ENCODE assay signal across 8 cellular contexts in genomic region chr10:102645741-102646609, GRCh38. TPM values are rescaled to one million over a fixed set of nuclear protein-coding genes. Genes with fewer than 3 reads are reported as not detected.
A peak's percentile ranks its signal among the peaks of the same experiment; 100 is the strongest.
DNase-seq lines count a peak whose midpoint lies in the region; ATAC-seq and TF ChIP-seq lines count a peak whose summit lies in the region.

No MANE protein-coding gene starts in this region.

- TF ChIP-seq POLR2A in ovary (IDR thresholded peaks at IDR 0.05), result peak; percentile 87

- no peaks in the 10 kb centered on the region for H3K27me3 Mint-ChIP-seq in activated naive CD4-positive, alpha-beta T cell treated with anti-CD3 and anti-CD28 coated beads for 36 hours (ENCODE audit: low read depth)

- no peak for TF ChIP-seq CTCF in BJ (IDR thresholded peaks at IDR 0.05; ENCODE audit: insufficient read depth, low read depth, low read length)
- TF ChIP-seq CTCF in ovary (IDR thresholded peaks at IDR 0.05), result no peak
- TF ChIP-seq CTCF in tibial artery (IDR thresholded peaks at IDR 0.05), result peak in 1 of 2 experiments; percentile 24

- ATAC-seq in HG03457 (IDR thresholded peaks at IDR 0.05; ENCODE audit: unreplicated experiment), result peak; percentile 25

- 0 to 1% (median 0%) methylated on average over 28 to 29 of the region's 29 CpGs for WGBS in ovary, 3 donors

- H3K4me3 Mint-ChIP-seq in activated naive CD4-positive, alpha-beta T cell treated with anti-CD3 and anti-CD28 coated beads for 36 hours, result peak overlapping the region; percentile 96

- H3K27me3 ChIP-seq in BJ (ENCODE audit: control insufficient read depth, insufficient read depth, low read length), result no peaks in the 10 kb centered on the region
- no peaks in the 10 kb centered on the region for H3K27me3 ChIP-seq in SJSA1 (replicated peaks)
- no peaks in the 10 kb centered on the region for H3K27me3 ChIP-seq in ovary
- H3K27me3 ChIP-seq in tibial artery, result no peaks in the 10 kb centered on the region

- H3K27ac Mint-ChIP-seq in activated naive CD4-positive, alpha-beta T cell treated with anti-CD3 and anti-CD28 coated beads for 36 hours, result peak overlapping the region; percentile 97

- TF ChIP-seq EP300 in ovary (IDR thresholded peaks at IDR 0.05), result peak; percentile 9

- peaks cover 5% of the 10 kb centered on the region for H3K36me3 Mint-ChIP-seq in activated naive CD4-positive, alpha-beta T cell treated with anti-CD3 and anti-CD28 coated beads for 36 hours (ENCODE audit: low read depth)

- peak overlapping the region; percentile 87 for H3K4me3 ChIP-seq in BJ (ENCODE audit: low read depth, low read length)
- H3K4me3 ChIP-seq in SJSA1, result peak overlapping the region; percentile 93
- H3K4me3 ChIP-seq in ovary, result peak overlapping the region; percentile 69
- H3K4me3 ChIP-seq in tibial artery, result peak overlapping the region; percentile 86 to 90

- H3K4me1 ChIP-seq in SJSA1 (replicated peaks), result peaks cover 45% of the 10 kb centered on the region
- H3K4me1 ChIP-seq in ovary (ENCODE audit: insufficient read depth), result peaks cover 28% of the 10 kb centered on the region
- H3K4me1 ChIP-seq in tibial artery, result peaks cover 0 to 49% (median 46%) of the 10 kb centered on the region in 4 donors

- POLR2A ChIA-PET in BJ (lab: Charles Lee), result interaction anchor here (0.5 to 1.4 kb wide), 3 partner anchors 30 to 144 kb away, joined by 4 to 11 read pairs (median 4); partner anchors contain the start of gene ACTR1A

- peak overlapping the region; percentile 86 for H3K27ac ChIP-seq in SJSA1
- peak overlapping the region; percentile 91 to 98 for H3K27ac ChIP-seq in ovary
- H3K27ac ChIP-seq in tibial artery, result peak overlapping the region; percentile 97 to 99

- intact Hi-C loops in activated naive CD4-positive, alpha-beta T cell treated with anti-CD3 and anti-CD28 coated beads for 36 hours (cut with micrococcal nuclease), result loop anchor here (1.0 to 10.0 kb wide), 13 partner anchors 15 to 1291 kb away; partner anchors contain the start of genes ACTR1A, ARL3, BTRC and C10orf95
- intact Hi-C loops in ovary (cut with DNase I), result loop anchor here in 3 of 4 donors (2.0 to 10.0 kb wide), 3 partner anchors 66 to 69 kb away; partner anchors contain the start of genes ARL3 (in 3 of the 3) and SFXN2 (in 3 of the 3)
- intact Hi-C loops in tibial artery (cut with DNase I; ENCODE audit: low total_unique reads), result loop anchor here (5.0 kb wide), 1 partner anchor 66 kb away; the partner anchor contains the start of genes ARL3 and SFXN2

- no peaks in the 10 kb centered on the region for H3K9me3 ChIP-seq in SJSA1 (replicated peaks)
- H3K9me3 ChIP-seq in ovary, result no peaks in the 10 kb centered on the region
- H3K9me3 ChIP-seq in tibial artery, result no peaks in the 10 kb centered on the region

- H3K9me3 Mint-ChIP-seq in activated naive CD4-positive, alpha-beta T cell treated with anti-CD3 and anti-CD28 coated beads for 36 hours, result no peaks in the 10 kb centered on the region

- CTCF ChIA-PET in BJ (lab: Yijun Ruan, JAX), result interaction anchor here (0.8 to 3.5 kb wide), 12 partner anchors 18 to 144 kb away, joined by 3 to 24 read pairs (median 6); partner anchors contain the start of genes ACTR1A and ARL3
- CTCF ChIA-PET in activated naive CD4-positive, alpha-beta T cell treated with anti-CD3 and anti-CD28 coated beads for 36 hours (lab: Charles Lee), result interaction anchor here (0.7 to 3.0 kb wide), 6 partner anchors 9 to 31 kb away, joined by 3 to 10 read pairs (median 4); no protein-coding TSS in a partner anchor

- peak; percentile 93 for DNase-seq in BJ (ENCODE audit: low read depth)
- peak; percentile 72 for DNase-seq in GM19238 (ENCODE audit: insufficient read length, low spot score)
- DNase-seq in SJSA1 (ENCODE audit: low read depth in 1 of 2, low spot score in 2 of 2), result peak; percentile 95 to 97
- peak; percentile 84 for DNase-seq in activated naive CD4-positive, alpha-beta T cell treated with anti-CD3 and anti-CD28 coated beads for 36 hours
- peak; percentile 78 for DNase-seq in glomerular visceral epithelial cell (ENCODE audit: extremely low spot score)
- DNase-seq in ovary, result peak; percentile 83 to 93 (median 86)
- peak; percentile 98 for DNase-seq in tibial artery

- peaks cover 52% of the 10 kb centered on the region for H3K4me1 Mint-ChIP-seq in activated naive CD4-positive, alpha-beta T cell treated with anti-CD3 and anti-CD28 coated beads for 36 hours (ENCODE audit: low read depth)

- peaks cover 10% of the 10 kb centered on the region for H3K36me3 ChIP-seq in BJ (ENCODE audit: control insufficient read depth, insufficient read depth, low read length)
- H3K36me3 ChIP-seq in SJSA1, result peaks cover 64% of the 10 kb centered on the region
- H3K36me3 ChIP-seq in ovary, result no peaks in the 10 kb centered on the region
- peaks cover 0 to 4% (median 3%) of the 10 kb centered on the region in 3 donors for H3K36me3 ChIP-seq in tibial artery

RNA-seq across cellular contexts. Expression of gene TRIM8, which starts 1.7 kb away (rescaled TPM):
- polyA plus RNA-seq in BJ (2011; rRNA removed) (60.4 and 105 TPM in 2 replicates), ovary (10 to 100 TPM; 74.7 to 84.3 TPM)
- polyA minus RNA-seq in BJ (2011; rRNA and poly(A)+ RNA removed), result 45.1 and 46.2 TPM in 2 replicates
- 77.2 and 93.3 TPM in 2 replicates for total RNA-seq in SJSA1 (2014; rRNA removed; shearing (Covaris generic))
- total RNA-seq in activated naive CD4-positive, alpha-beta T cell treated with anti-CD3 and anti-CD28 coated beads for 36 hours, result 10 to 100 TPM; 18.8 to 20.0 TPM
- 100 to 1,000 TPM in 2 of 7 donors, 10 to 100 TPM in 5; 48.5 to 120 (median 91.7) TPM for total RNA-seq in ovary

Comparison
In these comparisons a context has a peak if more than half of its experiments do, and no peak if none do; other contexts are left out.
1. Peak in every context shown above with its lines: DNase-seq, ATAC-seq, H3K4me3 ChIP-seq and H3K27ac ChIP-seq.